1 cellular context compared by ENCODE assay signal in the genomic region with DNA sequence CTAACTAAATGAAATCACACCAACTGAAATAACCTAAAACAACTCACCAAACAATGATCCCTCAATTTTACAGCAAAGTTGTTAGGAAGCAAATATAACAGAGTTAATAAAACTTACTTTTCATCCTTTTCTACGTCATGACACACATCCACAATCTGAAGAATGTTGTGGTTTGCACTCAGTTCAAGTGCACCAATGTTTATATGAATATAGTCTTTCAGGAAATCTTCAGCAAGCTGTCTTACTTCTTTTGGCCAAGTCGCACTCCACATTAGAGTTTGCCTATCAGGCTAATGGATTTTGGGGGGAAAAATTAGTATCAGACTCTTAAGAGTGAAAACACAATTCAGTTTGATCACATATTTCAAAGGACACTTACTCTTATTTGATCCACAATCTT.
TF ChIP-seq lines count a peak whose summit lies in the region.

No MANE protein-coding gene starts in this region.

TF ChIP-seq in GM23338, 12 proteins besides CTCF, POLR2A, EP300 and RAD21 (continued from another document):
- no peak for TF ChIP-seq JUNB (IDR thresholded peaks at IDR 0.05; ENCODE audit: unreplicated experiment)
- TF ChIP-seq, protein P1, sequence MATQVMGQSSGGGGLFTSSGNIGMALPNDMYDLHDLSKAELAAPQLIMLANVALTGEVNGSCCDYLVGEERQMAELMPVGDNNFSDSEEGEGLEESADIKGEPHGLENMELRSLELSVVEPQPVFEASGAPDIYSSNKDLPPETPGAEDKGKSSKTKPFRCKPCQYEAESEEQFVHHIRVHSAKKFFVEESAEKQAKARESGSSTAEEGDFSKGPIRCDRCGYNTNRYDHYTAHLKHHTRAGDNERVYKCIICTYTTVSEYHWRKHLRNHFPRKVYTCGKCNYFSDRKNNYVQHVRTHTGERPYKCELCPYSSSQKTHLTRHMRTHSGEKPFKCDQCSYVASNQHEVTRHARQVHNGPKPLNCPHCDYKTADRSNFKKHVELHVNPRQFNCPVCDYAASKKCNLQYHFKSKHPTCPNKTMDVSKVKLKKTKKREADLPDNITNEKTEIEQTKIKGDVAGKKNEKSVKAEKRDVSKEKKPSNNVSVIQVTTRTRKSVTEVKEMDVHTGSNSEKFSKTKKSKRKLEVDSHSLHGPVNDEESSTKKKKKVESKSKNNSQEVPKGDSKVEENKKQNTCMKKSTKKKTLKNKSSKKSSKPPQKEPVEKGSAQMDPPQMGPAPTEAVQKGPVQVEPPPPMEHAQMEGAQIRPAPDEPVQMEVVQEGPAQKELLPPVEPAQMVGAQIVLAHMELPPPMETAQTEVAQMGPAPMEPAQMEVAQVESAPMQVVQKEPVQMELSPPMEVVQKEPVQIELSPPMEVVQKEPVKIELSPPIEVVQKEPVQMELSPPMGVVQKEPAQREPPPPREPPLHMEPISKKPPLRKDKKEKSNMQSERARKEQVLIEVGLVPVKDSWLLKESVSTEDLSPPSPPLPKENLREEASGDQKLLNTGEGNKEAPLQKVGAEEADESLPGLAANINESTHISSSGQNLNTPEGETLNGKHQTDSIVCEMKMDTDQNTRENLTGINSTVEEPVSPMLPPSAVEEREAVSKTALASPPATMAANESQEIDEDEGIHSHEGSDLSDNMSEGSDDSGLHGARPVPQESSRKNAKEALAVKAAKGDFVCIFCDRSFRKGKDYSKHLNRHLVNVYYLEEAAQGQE (IDR thresholded peaks at IDR 0.05; ENCODE audit: unreplicated experiment) = no peak
- TF ChIP-seq, protein P2, sequence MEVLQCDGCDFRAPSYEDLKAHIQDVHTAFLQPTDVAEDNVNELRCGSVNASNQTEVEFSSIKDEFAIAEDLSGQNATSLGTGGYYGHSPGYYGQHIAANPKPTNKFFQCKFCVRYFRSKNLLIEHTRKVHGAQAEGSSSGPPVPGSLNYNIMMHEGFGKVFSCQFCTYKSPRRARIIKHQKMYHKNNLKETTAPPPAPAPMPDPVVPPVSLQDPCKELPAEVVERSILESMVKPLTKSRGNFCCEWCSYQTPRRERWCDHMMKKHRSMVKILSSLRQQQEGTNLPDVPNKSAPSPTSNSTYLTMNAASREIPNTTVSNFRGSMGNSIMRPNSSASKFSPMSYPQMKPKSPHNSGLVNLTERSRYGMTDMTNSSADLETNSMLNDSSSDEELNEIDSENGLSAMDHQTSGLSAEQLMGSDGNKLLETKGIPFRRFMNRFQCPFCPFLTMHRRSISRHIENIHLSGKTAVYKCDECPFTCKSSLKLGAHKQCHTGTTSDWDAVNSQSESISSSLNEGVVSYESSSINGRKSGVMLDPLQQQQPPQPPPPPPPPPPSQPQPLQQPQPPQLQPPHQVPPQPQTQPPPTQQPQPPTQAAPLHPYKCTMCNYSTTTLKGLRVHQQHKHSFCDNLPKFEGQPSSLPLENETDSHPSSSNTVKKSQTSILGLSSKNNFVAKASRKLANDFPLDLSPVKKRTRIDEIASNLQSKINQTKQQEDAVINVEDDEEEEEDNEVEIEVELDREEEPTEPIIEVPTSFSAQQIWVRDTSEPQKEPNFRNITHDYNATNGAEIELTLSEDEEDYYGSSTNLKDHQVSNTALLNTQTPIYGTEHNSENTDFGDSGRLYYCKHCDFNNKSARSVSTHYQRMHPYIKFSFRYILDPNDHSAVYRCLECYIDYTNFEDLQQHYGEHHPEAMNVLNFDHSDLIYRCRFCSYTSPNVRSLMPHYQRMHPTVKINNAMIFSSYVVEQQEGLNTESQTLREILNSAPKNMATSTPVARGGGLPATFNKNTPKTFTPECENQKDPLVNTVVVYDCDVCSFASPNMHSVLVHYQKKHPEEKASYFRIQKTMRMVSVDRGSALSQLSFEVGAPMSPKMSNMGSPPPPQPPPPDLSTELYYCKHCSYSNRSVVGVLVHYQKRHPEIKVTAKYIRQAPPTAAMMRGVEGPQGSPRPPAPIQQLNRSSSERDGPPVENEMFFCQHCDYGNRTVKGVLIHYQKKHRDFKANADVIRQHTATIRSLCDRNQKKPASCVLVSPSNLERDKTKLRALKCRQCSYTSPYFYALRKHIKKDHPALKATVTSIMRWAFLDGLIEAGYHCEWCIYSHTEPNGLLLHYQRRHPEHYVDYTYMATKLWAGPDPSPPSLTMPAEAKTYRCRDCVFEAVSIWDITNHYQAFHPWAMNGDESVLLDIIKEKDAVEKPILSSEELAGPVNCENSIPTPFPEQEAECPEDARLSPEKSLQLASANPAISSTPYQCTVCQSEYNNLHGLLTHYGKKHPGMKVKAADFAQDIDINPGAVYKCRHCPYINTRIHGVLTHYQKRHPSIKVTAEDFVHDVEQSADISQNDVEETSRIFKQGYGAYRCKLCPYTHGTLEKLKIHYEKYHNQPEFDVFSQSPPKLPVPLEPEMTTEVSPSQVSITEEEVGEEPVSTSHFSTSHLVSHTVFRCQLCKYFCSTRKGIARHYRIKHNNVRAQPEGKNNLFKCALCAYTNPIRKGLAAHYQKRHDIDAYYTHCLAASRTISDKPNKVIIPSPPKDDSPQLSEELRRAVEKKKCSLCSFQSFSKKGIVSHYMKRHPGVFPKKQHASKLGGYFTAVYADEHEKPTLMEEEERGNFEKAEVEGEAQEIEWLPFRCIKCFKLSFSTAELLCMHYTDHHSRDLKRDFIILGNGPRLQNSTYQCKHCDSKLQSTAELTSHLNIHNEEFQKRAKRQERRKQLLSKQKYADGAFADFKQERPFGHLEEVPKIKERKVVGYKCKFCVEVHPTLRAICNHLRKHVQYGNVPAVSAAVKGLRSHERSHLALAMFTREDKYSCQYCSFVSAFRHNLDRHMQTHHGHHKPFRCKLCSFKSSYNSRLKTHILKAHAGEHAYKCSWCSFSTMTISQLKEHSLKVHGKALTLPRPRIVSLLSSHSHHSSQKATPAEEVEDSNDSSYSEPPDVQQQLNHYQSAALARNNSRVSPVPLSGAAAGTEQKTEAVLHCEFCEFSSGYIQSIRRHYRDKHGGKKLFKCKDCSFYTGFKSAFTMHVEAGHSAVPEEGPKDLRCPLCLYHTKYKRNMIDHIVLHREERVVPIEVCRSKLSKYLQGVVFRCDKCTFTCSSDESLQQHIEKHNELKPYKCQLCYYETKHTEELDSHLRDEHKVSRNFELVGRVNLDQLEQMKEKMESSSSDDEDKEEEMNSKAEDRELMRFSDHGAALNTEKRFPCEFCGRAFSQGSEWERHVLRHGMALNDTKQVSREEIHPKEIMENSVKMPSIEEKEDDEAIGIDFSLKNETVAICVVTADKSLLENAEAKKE (CRISPR knock-in tag; IDR thresholded peaks at IDR 0.05) = no peak
TF ChIP-seq in GM23338: peak in this region for 0.
